1 cellular context compared by ENCODE assay signal in genomic region chr1:45493116-45493697, GRCh38.
TF ChIP-seq lines count a peak whose summit lies in the region.

No MANE protein-coding gene starts in this region.

TF ChIP-seq in HCT116, 20 proteins besides CTCF, POLR2A, EP300 and RAD21:
- TF ChIP-seq MAX (IDR thresholded peaks at IDR 0.05) (no peak), EZH2phosphoT487 (IDR thresholded peaks at IDR 0.05; ENCODE audit: borderline replicate concordance) (no peak), ELF1 (IDR thresholded peaks at IDR 0.05; ENCODE audit: borderline replicate concordance, low read depth) (no peak), SRF (IDR thresholded peaks at IDR 0.05; ENCODE audit: low read depth) (no peak)
